Comparison of ENCODE assay signal across 12 cellular contexts in the genomic region with DNA sequence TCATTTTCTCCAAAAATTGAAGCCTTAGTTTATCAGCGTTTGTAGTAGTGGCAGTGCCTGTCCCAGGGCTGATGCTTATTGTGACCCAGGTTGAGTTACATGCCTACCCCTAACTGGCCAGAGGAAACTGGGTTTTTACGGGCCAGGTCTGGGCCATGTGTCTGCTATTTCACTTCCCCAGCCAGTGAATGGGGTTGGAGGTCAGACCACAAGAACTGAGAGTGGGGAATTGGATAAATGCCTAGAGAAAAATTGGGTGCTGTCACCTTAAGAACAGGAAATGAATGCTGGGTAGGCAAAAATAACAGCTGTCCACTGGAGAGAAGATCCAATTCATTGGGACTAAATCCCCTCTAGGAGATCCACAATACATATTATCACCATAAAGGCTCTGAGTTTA. TPM values are rescaled to one million over a fixed set of nuclear protein-coding genes. Genes with fewer than 3 reads are reported as not detected.
DNase-seq lines count a peak whose midpoint lies in the region; ATAC-seq and TF ChIP-seq lines count a peak whose summit lies in the region.
"Had no signal": no experiment of that assay in that cellular context is flagged by ENCODE, and none has a peak within 500 bp of the region (broad histone marks: within the 10 kb centered on the region; RNA-seq: fewer than 3 reads in every experiment).

No MANE protein-coding gene starts in this region.

- no peak for TF ChIP-seq CTCF in fibroblast of lung (conservative IDR thresholded peaks at IDR 0.05 in 1 of 2, IDR thresholded peaks at IDR 0.05 in 1 of 2; ENCODE audit: low read depth in 1 of 2, low read length in 2 of 2)

- H3K27ac ChIP-seq in SJCRH30 (no peak overlapping the region), fibroblast of lung (ENCODE audit: insufficient read depth, low read length) (no peak overlapping the region)
- H3K27ac ChIP-seq: hepatocyte had no signal

- ATAC-seq in activated T-cell treated with anti-CD3 and anti-CD28 coated beads, Interleukin-2, amount 50 U/mL, for 72 hours (replicated peaks in 1 of 2) = no peak
- no peak for ATAC-seq in stimulated activated naive CD8-positive, alpha-beta T cell treated with anti-CD3 and anti-CD28 coated beads, Interleukin-15, amount 100 ng/mL, for 72 hours
- ATAC-seq in GM19455 (IDR thresholded peaks at IDR 0.05; ENCODE audit: unreplicated experiment) = no peak

- H3K4me1 ChIP-seq in SJCRH30 (peaks cover 11% of the 10 kb centered on the region), fibroblast of lung (ENCODE audit: control insufficient read depth, extremely low read depth, insufficient read depth, low read length) (peaks cover 4% of the 10 kb centered on the region)

- H3K4me3 Mint-ChIP-seq in activated T-cell treated with anti-CD3 and anti-CD28 coated beads, Interleukin-2, amount 50 U/mL, for 72 hours = peak overlapping the region; percentile 10 to 51
- H3K4me3 Mint-ChIP-seq in stimulated activated naive CD8-positive, alpha-beta T cell treated with anti-CD3 and anti-CD28 coated beads, Interleukin-15, amount 100 ng/mL, for 72 hours = peak overlapping the region; percentile 46 to 54

- peaks cover 7 to 19% of the 10 kb centered on the region in 2 donors for H3K36me3 Mint-ChIP-seq in activated T-cell treated with anti-CD3 and anti-CD28 coated beads, Interleukin-2, amount 50 U/mL, for 72 hours (ENCODE audit: insufficient read depth in 2 of 2)

- no peak for DNase-seq in activated T-cell treated with anti-CD3 and anti-CD28 coated beads, Interleukin-2, amount 50 U/mL, for 72 hours
- no peak for DNase-seq in activated T-cell treated with anti-CD3 and anti-CD28 coated beads, Interleukin-2, amount 50 U/mL, for 48 hours
- DNase-seq in SJCRH30 (peak; percentile 2 to 48), fibroblast of lung (ENCODE audit: low read depth in 2 of 2) (peak; percentile 51 to 74), hippocampal formation (lab: John Stamatoyannopoulos, UW) (no peak), germinal center (ENCODE audit: low spot score) (no peak)
- DNase-seq in stimulated activated naive CD8-positive, alpha-beta T cell treated with anti-CD3 and anti-CD28 coated beads, Interleukin-15, amount 100 ng/mL, for 72 hours = no peak
- DNase-seq: midbrain; stimulated activated naive CD4-positive, alpha-beta T cell treated with Interleukin-2 at 50 U/mL for 16 hours had no signal

- H3K9ac ChIP-seq in fibroblast of lung (ENCODE audit: insufficient read depth, low read length) = no peak overlapping the region

- H2AFZ ChIP-seq in fibroblast of lung (ENCODE audit: low read length) = no peak overlapping the region
- H2AFZ ChIP-seq: hepatocyte had no signal

- H3K27ac Mint-ChIP-seq in activated T-cell treated with anti-CD3 and anti-CD28 coated beads, Interleukin-2, amount 50 U/mL, for 72 hours = peak overlapping the region; percentile 47
- peak overlapping the region in 1 of 2 donors; percentile 85 for H3K27ac Mint-ChIP-seq in stimulated activated naive CD8-positive, alpha-beta T cell treated with anti-CD3 and anti-CD28 coated beads, Interleukin-15, amount 100 ng/mL, for 72 hours

- H3K4me1 Mint-ChIP-seq in activated T-cell treated with anti-CD3 and anti-CD28 coated beads, Interleukin-2, amount 50 U/mL, for 72 hours (ENCODE audit: low read depth) = peaks cover 60% of the 10 kb centered on the region
- H3K4me1 Mint-ChIP-seq in stimulated activated naive CD8-positive, alpha-beta T cell treated with anti-CD3 and anti-CD28 coated beads, Interleukin-15, amount 100 ng/mL, for 72 hours = peaks cover 65% of the 10 kb centered on the region

- no peak overlapping the region for H3K4me3 ChIP-seq in SJCRH30
- H3K4me3 ChIP-seq in fibroblast of lung (replicated peaks in 1 of 4; ENCODE audit: control extremely low read depth in 1 of 4, insufficient read depth in 1 of 4, low read depth in 3 of 4, low read length in 4 of 4) = no peak overlapping the region
- H3K4me3 ChIP-seq: hepatocyte, SK-N-MC had no signal

- H3K27me3 ChIP-seq in SJCRH30 = no peaks in the 10 kb centered on the region
- no peaks in the 10 kb centered on the region for H3K27me3 ChIP-seq in fibroblast of lung (ENCODE audit: control insufficient read depth, insufficient read depth, low read length)
- H3K27me3 ChIP-seq: hepatocyte had no signal

- H3K9me3 Mint-ChIP-seq in activated T-cell treated with anti-CD3 and anti-CD28 coated beads, Interleukin-2, amount 50 U/mL, for 72 hours = no peaks in the 10 kb centered on the region
- H3K9me3 Mint-ChIP-seq in stimulated activated naive CD8-positive, alpha-beta T cell treated with anti-CD3 and anti-CD28 coated beads, Interleukin-15, amount 100 ng/mL, for 72 hours = no peaks in the 10 kb centered on the region

- no peaks in the 10 kb centered on the region for H4K20me1 ChIP-seq in fibroblast of lung (ENCODE audit: control insufficient read depth, extremely low read depth, insufficient read depth, low read length)

- peaks cover 2% of the 10 kb centered on the region for H3K79me2 ChIP-seq in fibroblast of lung (ENCODE audit: control insufficient read depth, insufficient read depth, low read length)

- no peaks in the 10 kb centered on the region for H3K36me3 ChIP-seq in SJCRH30
- peaks cover 8% of the 10 kb centered on the region for H3K36me3 ChIP-seq in fibroblast of lung (ENCODE audit: control insufficient read depth, insufficient read depth, low read length)

- H3K4me2 ChIP-seq in fibroblast of lung (ENCODE audit: extremely low read depth, insufficient read depth, low read length) = peak overlapping the region; percentile 65
- H3K4me2 ChIP-seq: hepatocyte had no signal

- H3K9me3 ChIP-seq in SJCRH30 (replicated peaks) (no peaks in the 10 kb centered on the region), fibroblast of lung (ENCODE audit: control insufficient read depth, insufficient read depth, low read depth, low read length) (no peaks in the 10 kb centered on the region)

- no peaks in the 10 kb centered on the region for H3K27me3 Mint-ChIP-seq in activated T-cell treated with anti-CD3 and anti-CD28 coated beads, Interleukin-2, amount 50 U/mL, for 72 hours (ENCODE audit: low read depth)
- no peaks in the 10 kb centered on the region for H3K27me3 Mint-ChIP-seq in stimulated activated naive CD8-positive, alpha-beta T cell treated with anti-CD3 and anti-CD28 coated beads, Interleukin-15, amount 100 ng/mL, for 72 hours

RNA-seq across cellular contexts. Expression of a gene that starts 5.2 kb away (rescaled TPM):
- total RNA-seq in activated T-cell treated with anti-CD3 and anti-CD28 coated beads, Interleukin-2, amount 50 U/mL, for 72 hours = 10 to 100 TPM; 22.6 to 28.7 TPM
- total RNA-seq in SJCRH30 (2014; rRNA removed; shearing (Covaris generic)) = 4.4 and 5.9 TPM in 2 replicates
- 17.0 and 25.4 TPM in 2 replicates for total RNA-seq in fibroblast of lung
- polyA plus RNA-seq in fibroblast of lung = 8.7 and 11.3 TPM in 2 replicates
- polyA plus RNA-seq in fibroblast of lung (2012) = 6.0 and 7.3 TPM in 2 replicates
- polyA minus RNA-seq in fibroblast of lung (ENCODE audit: low replicate concordance) = 1.4 and 2.5 TPM in 2 replicates

RNA-seq across cellular contexts. Expression of a gene that starts 5.2 kb away (rescaled TPM):
- total RNA-seq in activated T-cell treated with anti-CD3 and anti-CD28 coated beads, Interleukin-2, amount 50 U/mL, for 72 hours = 10 to 100 TPM; 27.8 to 32.2 TPM
- 28.5 and 29.5 TPM in 2 replicates for total RNA-seq in SJCRH30 (2014; rRNA removed; shearing (Covaris generic))
- total RNA-seq in fibroblast of lung = 31.8 and 56.6 TPM in 2 replicates
- 16.7 and 20.0 TPM in 2 replicates for polyA plus RNA-seq in fibroblast of lung
- 17.4 and 22.9 TPM in 2 replicates for polyA plus RNA-seq in fibroblast of lung (2012)
- 8.2 and 9.0 TPM in 2 replicates for polyA minus RNA-seq in fibroblast of lung (ENCODE audit: low replicate concordance)

RNA-seq across cellular contexts. Expression of a gene that starts 27.2 kb away (rescaled TPM):
- total RNA-seq in activated T-cell treated with anti-CD3 and anti-CD28 coated beads, Interleukin-2, amount 50 U/mL, for 72 hours = 1 to 10 TPM in 1 of 2 donors, under 1 TPM in 1; 0.89 to 1.8 TPM
- 0.99 and 1.1 TPM in 2 replicates for total RNA-seq in SJCRH30 (2014; rRNA removed; shearing (Covaris generic))
- 3.1 and 4.3 TPM in 2 replicates for total RNA-seq in fibroblast of lung
- polyA plus RNA-seq in fibroblast of lung = 2.8 and 4.1 TPM in 2 replicates
- 4.7 and 6.0 TPM in 2 replicates for polyA plus RNA-seq in fibroblast of lung (2012)
- polyA minus RNA-seq in fibroblast of lung (ENCODE audit: low replicate concordance) = 0.16 and 0.22 TPM in 2 replicates

RNA-seq across cellular contexts. Expression of a gene that starts 45.5 kb away (rescaled TPM):
- 1 to 10 TPM; 4.6 to 5.4 TPM for total RNA-seq in activated T-cell treated with anti-CD3 and anti-CD28 coated beads, Interleukin-2, amount 50 U/mL, for 72 hours
- 0.57 and 1.4 TPM in 2 replicates for total RNA-seq in SJCRH30 (2014; rRNA removed; shearing (Covaris generic))
- 0.50 and 0.51 TPM in 2 replicates for total RNA-seq in fibroblast of lung
- 0.25 and 1.0 TPM in 2 replicates for polyA plus RNA-seq in fibroblast of lung
- polyA plus RNA-seq in fibroblast of lung (2012) = 0.44 and 0.52 TPM in 2 replicates
- not detected in 2 replicates for polyA minus RNA-seq in fibroblast of lung (ENCODE audit: low replicate concordance)

Comparison
In these comparisons a context has a peak if more than half of its experiments do, and no peak if none do; other contexts are left out.
1. DNase-seq: peak in SJCRH30 (2 of 2) and fibroblast of lung (2 of 2); none in activated T-cell treated with anti-CD3 and anti-CD28 coated beads, Interleukin-2, amount 50 U/mL, for 72 hours (0 of 2), activated T-cell treated with anti-CD3 and anti-CD28 coated beads, Interleukin-2, amount 50 U/mL, for 48 hours (0 of 2), stimulated activated naive CD8-positive, alpha-beta T cell treated with anti-CD3 and anti-CD28 coated beads, Interleukin-15, amount 100 ng/mL, for 72 hours (0 of 2), hippocampal formation (0 of 2) and germinal center (single experiment).